In genomic region chr20:11067359-11067758, GRCh38 we compare ENCODE assay signal across 26 cellular contexts.
DNase-seq lines count a peak whose midpoint lies in the region; ATAC-seq and TF ChIP-seq lines count a peak whose summit lies in the region.
"Had no signal": no experiment of that assay in that cellular context is flagged by ENCODE, and none has a peak within 500 bp of the region (broad histone marks: within the 10 kb centered on the region; RNA-seq: fewer than 3 reads in every experiment).

No MANE protein-coding gene starts in this region.

- peaks cover 8% of the 10 kb centered on the region for H3K27me3 Mint-ChIP-seq in nephron progenitor cell (ENCODE audit: low read depth, poor library complexity)
- H3K27me3 Mint-ChIP-seq in CD8-positive, alpha-beta T cell (ENCODE audit: low read depth), result no peaks in the 10 kb centered on the region
- H3K27me3 Mint-ChIP-seq: activated CD8-positive, alpha-beta T cell treated with anti-CD3 and anti-CD28 coated beads for 36 hours had no signal

- DNase-seq in MV-4-11 (lab: John Stamatoyannopoulos, UW) (peak; percentile 3), NCI-H1436 treated with DMSO at 0.1 percent for 48 hours (lab: John Stamatoyannopoulos, UW) (peak; percentile 20), NCI-H748 treated with DMSO at 0.1 percent for 48 hours (lab: John Stamatoyannopoulos, UW) (peak; percentile 89), heart right ventricle (no peak), nephron progenitor cell (no peak), upper lobe of right lung (no peak)
- DNase-seq in CD8-positive, alpha-beta T cell, result no peak
- DNase-seq: activated CD4-positive, alpha-beta T cell treated with anti-CD3 and anti-CD28 coated beads for 1 hour; activated CD8-positive, alpha-beta T cell treated with anti-CD3 and anti-CD28 coated beads for 36 hours; aorta; colonic mucosa; effector memory CD4-positive, alpha-beta T cell; foreskin keratinocyte; HFFc6; mammary epithelial cell; NCI-H187 treated with DMSO at 0.1 percent for 48 hours; stimulated activated CD4-positive, alpha-beta T cell treated with anti-CD3 and anti-CD28 coated beads, Interleukin-2, amount 100 ng/mL, for 48 hours; T-helper 2 cell; trophoblast cell had no signal

- WGBS in heart right ventricle, 2 donors, result 58 to 74% methylated on average over 1 of the region's 1 CpG

- TF ChIP-seq CTCF in heart right ventricle (IDR thresholded peaks at IDR 0.05) (no peak), nephron progenitor cell (IDR thresholded peaks at IDR 0.05) (no peak), upper lobe of right lung (IDR thresholded peaks at IDR 0.05) (no peak)
- no peak for TF ChIP-seq CTCF in CD8-positive, alpha-beta T cell (IDR thresholded peaks at IDR 0.05)

- H3K4me3 Mint-ChIP-seq in nephron progenitor cell, result no peak overlapping the region
- no peak overlapping the region for H3K4me3 Mint-ChIP-seq in CD8-positive, alpha-beta T cell
- H3K4me3 Mint-ChIP-seq: activated CD8-positive, alpha-beta T cell treated with anti-CD3 and anti-CD28 coated beads for 36 hours; HFFc6; neural progenitor cell; stimulated activated effector memory CD8-positive, alpha-beta T cell treated with anti-CD3 and anti-CD28 coated beads, Interleukin-12 subunit alpha, Interleukin-12 subunit beta, amount 100 ng/mL, for 72 hours had no signal

- peaks cover 9% of the 10 kb centered on the region for H3K36me3 Mint-ChIP-seq in nephron progenitor cell (ENCODE audit: low read depth)
- H3K36me3 Mint-ChIP-seq in CD8-positive, alpha-beta T cell, result no peaks in the 10 kb centered on the region
- H3K36me3 Mint-ChIP-seq: activated naive CD4-positive, alpha-beta T cell treated with anti-CD3 and anti-CD28 coated beads, Interleukin-2, amount 50 U/mL, for 72 hours; neural progenitor cell; stimulated activated effector memory CD8-positive, alpha-beta T cell treated with anti-CD3 and anti-CD28 coated beads, Interleukin-12 subunit alpha, Interleukin-12 subunit beta, amount 100 ng/mL, for 72 hours had no signal

- H3K4me3 ChIP-seq in heart right ventricle (no peak overlapping the region), upper lobe of right lung (no peak overlapping the region)
- no peak overlapping the region for H3K4me3 ChIP-seq in CD8-positive, alpha-beta T cell (ENCODE audit: low read depth, low read length)
- H3K4me3 ChIP-seq: BLaER1, colonic mucosa, neural progenitor cell had no signal

- ATAC-seq in heart right ventricle, result peak in 6 of 8 donors; percentile 47 to 85 (median 76)
- ATAC-seq in upper lobe of right lung, result no peak
- no peak for ATAC-seq in CD8-positive, alpha-beta T cell
- ATAC-seq: activated CD8-positive, alpha-beta T cell treated with anti-CD3 and anti-CD28 coated beads for 36 hours; activated naive CD4-positive, alpha-beta T cell treated with anti-CD3 and anti-CD28 coated beads, Interleukin-2, amount 50 U/mL, for 72 hours; foreskin keratinocyte; stimulated activated effector memory CD8-positive, alpha-beta T cell treated with anti-CD3 and anti-CD28 coated beads, Interleukin-12 subunit alpha, Interleukin-12 subunit beta, amount 100 ng/mL, for 72 hours had no signal

- no peaks in the 10 kb centered on the region for H3K36me3 ChIP-seq in heart right ventricle
- no peaks in the 10 kb centered on the region for H3K36me3 ChIP-seq in upper lobe of right lung
- H3K36me3 ChIP-seq in CD8-positive, alpha-beta T cell (ENCODE audit: insufficient read depth, low read length), result no peaks in the 10 kb centered on the region
- H3K36me3 ChIP-seq: BLaER1, colonic mucosa, neural progenitor cell had no signal

- POLR2A ChIA-PET in CD8-positive, alpha-beta T cell (lab: Charles Lee), result no interaction called here

- no peak overlapping the region for H3K27ac Mint-ChIP-seq in nephron progenitor cell
- no peak overlapping the region for H3K27ac Mint-ChIP-seq in CD8-positive, alpha-beta T cell
- H3K27ac Mint-ChIP-seq: activated CD8-positive, alpha-beta T cell treated with anti-CD3 and anti-CD28 coated beads for 36 hours; activated naive CD4-positive, alpha-beta T cell treated with anti-CD3 and anti-CD28 coated beads, Interleukin-2, amount 50 U/mL, for 72 hours; HFFc6; neural progenitor cell; stimulated activated effector memory CD8-positive, alpha-beta T cell treated with anti-CD3 and anti-CD28 coated beads, Interleukin-12 subunit alpha, Interleukin-12 subunit beta, amount 100 ng/mL, for 72 hours had no signal

- peaks cover 31% of the 10 kb centered on the region for H3K4me1 Mint-ChIP-seq in nephron progenitor cell
- H3K4me1 Mint-ChIP-seq in CD8-positive, alpha-beta T cell (ENCODE audit: low read depth), result no peaks in the 10 kb centered on the region
- H3K4me1 Mint-ChIP-seq: stimulated activated effector memory CD8-positive, alpha-beta T cell treated with anti-CD3 and anti-CD28 coated beads, Interleukin-12 subunit alpha, Interleukin-12 subunit beta, amount 100 ng/mL, for 72 hours had no signal

- CTCF ChIA-PET in CD8-positive, alpha-beta T cell (lab: Charles Lee), result no interaction called here

- intact Hi-C loops in heart right ventricle (cut with DNase I), result loop anchor here in 2 of 10 donors (5.0 kb wide), 3 partner anchors 40 to 85 kb away; no protein-coding TSS in a partner anchor
- intact Hi-C loops in upper lobe of right lung (cut with DNase I), result no loop called here
- intact Hi-C loops in CD8-positive, alpha-beta T cell (cut with DNase I, micrococcal nuclease), result no loop called here

- H3K4me1 ChIP-seq in heart right ventricle (peaks cover 0 to 34% (median 20%) of the 10 kb centered on the region in 9 donors), upper lobe of right lung (no peaks in the 10 kb centered on the region)
- no peaks in the 10 kb centered on the region for H3K4me1 ChIP-seq in CD8-positive, alpha-beta T cell (ENCODE audit: insufficient read depth, low read length)
- H3K4me1 ChIP-seq: BLaER1, colonic mucosa, foreskin keratinocyte, parathyroid adenoma had no signal

- H3K9me3 Mint-ChIP-seq in nephron progenitor cell, result peaks cover 12% of the 10 kb centered on the region
- peaks cover 11% of the 10 kb centered on the region for H3K9me3 Mint-ChIP-seq in CD8-positive, alpha-beta T cell
- H3K9me3 Mint-ChIP-seq: HFFc6 had no signal

- H3K9me3 ChIP-seq in heart right ventricle, result peaks cover 0 to 15% (median 4%) of the 10 kb centered on the region in 11 donors
- H3K9me3 ChIP-seq in upper lobe of right lung, result no peaks in the 10 kb centered on the region
- no peaks in the 10 kb centered on the region for H3K9me3 ChIP-seq in CD8-positive, alpha-beta T cell (ENCODE audit: low read length)
- H3K9me3 ChIP-seq: BLaER1, colonic mucosa had no signal

- peak overlapping the region in 6 of 10 donors; percentile 1 to 66 (median 34) for H3K27ac ChIP-seq in heart right ventricle
- no peak overlapping the region for H3K27ac ChIP-seq in upper lobe of right lung
- H3K27ac ChIP-seq in CD8-positive, alpha-beta T cell (ENCODE audit: low read depth, low read length), result no peak overlapping the region
- H3K27ac ChIP-seq: BLaER1, colonic mucosa, foreskin keratinocyte, HL-60, neural progenitor cell, parathyroid adenoma, RWPE1 had no signal

- H3K27me3 ChIP-seq in heart right ventricle, result no peaks in the 10 kb centered on the region
- no peaks in the 10 kb centered on the region for H3K27me3 ChIP-seq in upper lobe of right lung
- no peaks in the 10 kb centered on the region for H3K27me3 ChIP-seq in CD8-positive, alpha-beta T cell (ENCODE audit: insufficient read depth, low read length)
- H3K27me3 ChIP-seq: BLaER1, colonic mucosa, foreskin keratinocyte, neural progenitor cell had no signal

Comparison
In these comparisons a context has a peak if more than half of its experiments do, and no peak if none do; other contexts are left out.
1. DNase-seq: peak in MV-4-11 (single experiment), NCI-H1436 treated with DMSO at 0.1 percent for 48 hours (single experiment) and NCI-H748 treated with DMSO at 0.1 percent for 48 hours (single experiment); none in heart right ventricle (0 of 2), nephron progenitor cell (single experiment), upper lobe of right lung (single experiment) and CD8-positive, alpha-beta T cell (0 of 7).
2. ATAC-seq: peak in heart right ventricle (6 of 8); none in upper lobe of right lung (single experiment) and CD8-positive, alpha-beta T cell (single experiment).
3. H3K27ac ChIP-seq: peak in heart right ventricle (6 of 10); none in upper lobe of right lung (single experiment) and CD8-positive, alpha-beta T cell (single experiment).